ENCODE assay signal across 26 cellular contexts in the genomic region with DNA sequence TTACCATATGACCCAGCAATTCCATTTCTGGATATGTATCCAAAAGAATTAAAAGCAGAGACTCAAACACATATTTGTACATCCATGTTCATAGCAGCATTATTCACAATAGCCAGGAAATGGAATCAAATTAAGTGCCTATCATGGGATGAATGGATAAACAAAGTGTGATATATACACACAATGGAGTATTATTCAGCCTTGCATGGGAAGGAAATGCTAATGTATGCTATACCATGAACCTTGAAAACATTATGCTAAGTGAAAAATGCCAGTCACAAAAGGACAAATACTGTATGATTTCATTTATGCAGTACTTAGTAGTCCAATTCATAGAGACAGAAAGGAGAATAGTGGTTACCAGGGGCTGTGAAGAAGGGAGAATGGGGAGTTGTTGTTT.
"Had no signal": no experiment of that assay in that cellular context is flagged by ENCODE, and none has a peak within 500 bp of the region (broad histone marks: within the 10 kb centered on the region; RNA-seq: fewer than 3 reads in every experiment).

No MANE protein-coding gene starts in this region.

- DNase-seq: activated CD4-positive, alpha-beta memory T cell treated with anti-CD3 and anti-CD28 coated beads, Interleukin-2, amount 10 ng/mL, durations not matched to agents 7 days and 5 days; activated CD4-positive, alpha-beta T cell treated with anti-CD3 and anti-CD28 coated beads for 36 hours; activated CD4-positive, alpha-beta T cell treated with anti-CD3 and anti-CD28 coated beads, Interleukin-2, amount 10 ng/mL, durations not matched to agents 24 days and 14 days; activated CD4-positive, CD25-positive, alpha-beta regulatory T cell; activated CD4-positive, CD25-positive, alpha-beta regulatory T cell treated with anti-CD3 and anti-CD28 coated beads, Interleukin-2, amount 50 U/mL, for 72 hours; activated CD8-positive, alpha-beta memory T cell treated with anti-CD3 and anti-CD28 coated beads, Interleukin-2, amount 50 U/mL, for 48 hours; activated gamma-delta T cell; activated naive CD4-positive, alpha-beta T cell; activated naive CD4-positive, alpha-beta T cell treated with anti-CD3 and anti-CD28 coated beads, Interleukin-2, amount 50 U/mL, for 16 hours; activated T-cell treated with anti-CD3 and anti-CD28 coated beads for 4 hours; activated T-cell treated with anti-CD3 and anti-CD28 coated beads, Interleukin-2, amount 50 U/mL, for 24 hours; activated T-cell treated with anti-CD3 and anti-CD28 coated beads, Interleukin-2, amount 50 U/mL, for 72 hours; amniotic stem cell; anterior cingulate cortex; brain microvascular endothelial cell; cortex of kidney; dermis blood vessel endothelial cell; effector CD4-positive, alpha-beta T cell; effector memory CD8-positive, alpha-beta T cell; esophagus squamous epithelium; gastrocnemius medialis; heart right ventricle; T-helper 2 cell had no signal

- FAIRE-seq: astrocyte, bronchial epithelial cell, colon had no signal
